Comparison of ENCODE assay signal across 15 cellular contexts in the genomic region with DNA sequence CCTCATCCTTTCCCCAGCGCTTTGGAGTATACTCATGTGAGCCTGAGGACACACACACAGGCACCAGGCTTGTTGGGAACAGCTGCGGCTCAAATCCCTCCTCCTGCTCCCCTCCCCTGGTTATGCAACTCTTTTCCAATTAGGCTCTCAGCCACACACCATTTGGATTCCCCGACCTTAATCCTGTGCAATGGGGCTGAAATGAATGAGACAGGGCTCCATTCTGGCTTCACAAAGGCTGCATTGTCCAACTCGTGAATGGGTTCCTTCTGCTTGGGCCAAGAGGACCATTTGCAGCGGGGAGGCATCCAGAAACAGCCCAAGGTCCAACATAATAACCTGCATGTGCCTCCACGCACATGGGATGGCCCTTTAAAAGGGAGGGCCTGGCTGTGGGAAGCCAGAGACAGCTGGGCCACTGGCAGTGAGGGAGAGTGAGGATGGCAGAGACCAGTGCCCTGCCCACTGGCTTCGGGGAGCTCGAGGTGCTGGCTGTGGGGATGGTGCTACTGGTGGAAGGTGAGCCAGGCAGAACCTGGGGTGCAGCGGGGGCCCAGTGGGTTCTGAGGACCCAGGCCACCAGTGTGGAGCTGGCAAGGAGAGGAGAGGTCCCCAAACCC. TPM values are rescaled to one million over a fixed set of nuclear protein-coding genes. Genes with fewer than 3 reads are reported as not detected.
DNase-seq lines count a peak whose midpoint lies in the region; ATAC-seq lines count a peak whose summit lies in the region.
"Had no signal": no experiment of that assay in that cellular context is flagged by ENCODE, and none has a peak within 500 bp of the region (broad histone marks: within the 10 kb centered on the region; RNA-seq: fewer than 3 reads in every experiment).

A gene with protein sequence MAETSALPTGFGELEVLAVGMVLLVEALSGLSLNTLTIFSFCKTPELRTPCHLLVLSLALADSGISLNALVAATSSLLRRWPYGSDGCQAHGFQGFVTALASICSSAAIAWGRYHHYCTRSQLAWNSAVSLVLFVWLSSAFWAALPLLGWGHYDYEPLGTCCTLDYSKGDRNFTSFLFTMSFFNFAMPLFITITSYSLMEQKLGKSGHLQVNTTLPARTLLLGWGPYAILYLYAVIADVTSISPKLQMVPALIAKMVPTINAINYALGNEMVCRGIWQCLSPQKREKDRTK (plus strand): TSS at position 403 of the 620 bp plus-strand sequence. CDS start 38 bp downstream, at position 441.

- H3K9me3 ChIP-seq in skeletal muscle tissue (ENCODE audit: control insufficient read depth in 3 of 3, low read length in 3 of 3) = no peaks in the 10 kb centered on the region

- peaks cover 0 to 8% (median 5%) of the 10 kb centered on the region in 3 donors for H3K4me1 ChIP-seq in skeletal muscle tissue (ENCODE audit: control insufficient read depth in 3 of 3, insufficient read depth in 3 of 3, low read length in 3 of 3)

- H3K36me3 ChIP-seq in skeletal muscle tissue (ENCODE audit: control insufficient read depth in 3 of 3, insufficient read depth in 3 of 3, low read length in 3 of 3) = no peaks in the 10 kb centered on the region

- H3K27me3 ChIP-seq in skeletal muscle tissue (ENCODE audit: control insufficient read depth in 3 of 3, insufficient read depth in 3 of 3, low read length in 3 of 3) = peaks cover 3 to 13% (median 4%) of the 10 kb centered on the region in 3 donors

- H3K27ac ChIP-seq in caudate nucleus (ENCODE audit: low read depth, low read length) (peak within 1 kb of the TSS; percentile 21), skeletal muscle tissue (ENCODE audit: low read depth, low read length) (no peak within 1 kb of the TSS)
- H3K27ac ChIP-seq: 22Rv1, epithelial cell of prostate had no signal

- DNase-seq in DMS 273 (lab: John Stamatoyannopoulos, UW; ENCODE audit: unreplicated experiment) (peak; percentile 62), DMS 273 treated with DMSO at 0.1 percent for 48 hours (lab: John Stamatoyannopoulos, UW) (no peak), caudate nucleus (lab: John Stamatoyannopoulos, UW) (peak; percentile 29 to 97 (median 90)), inferior parietal cortex (ENCODE audit: extremely low spot score) (peak; percentile 96), NCI-H2227 treated with DMSO at 0.1 percent for 48 hours (lab: John Stamatoyannopoulos, UW) (no peak), LoVo (ENCODE audit: low spot score) (no peak)
- DNase-seq: activated CD8-positive, alpha-beta memory T cell treated with anti-CD3 and anti-CD28 coated beads, Interleukin-2, amount 50 U/mL, for 4 hours; HFFc6; naive B cell; stimulated activated CD4-positive, alpha-beta T cell treated with anti-CD3 and anti-CD28 coated beads, Interleukin-4, amount 100 ng/mL, for 24 hours had no signal

- no peak for ATAC-seq in HG02973 (IDR thresholded peaks at IDR 0.05; ENCODE audit: unreplicated experiment)

- peak within 1 kb of the TSS in 1 of 3 donors; percentile 22 for H3K4me3 ChIP-seq in skeletal muscle tissue (ENCODE audit: low read length in 3 of 3)

- H3K9ac ChIP-seq in skeletal muscle tissue (ENCODE audit: low read depth in 1 of 3, low read length in 3 of 3) = peak within 1 kb of the TSS in 1 of 3 donors; percentile 33

RNA-seq across cellular contexts. Expression of the gene that starts here (rescaled TPM):
- 13.6 TPM for total RNA-seq in skeletal muscle tissue
- total RNA-seq: HFFc6, M059J had no signal

Comparison
In these comparisons a context has a peak if more than half of its experiments do, and no peak if none do; other contexts are left out.
1. DNase-seq: peak in DMS 273 (single experiment), caudate nucleus (61 of 61) and inferior parietal cortex (single experiment); none in DMS 273 treated with DMSO at 0.1 percent for 48 hours (single experiment), NCI-H2227 treated with DMSO at 0.1 percent for 48 hours (single experiment) and LoVo (single experiment).